35 cellular contexts compared by ENCODE assay signal in genomic region chr7:134201569-134202261, GRCh38.
"Had no signal": no experiment of that assay in that cellular context is flagged by ENCODE, and none has a peak within 500 bp of the region (broad histone marks: within the 10 kb centered on the region; RNA-seq: fewer than 3 reads in every experiment).

No MANE protein-coding gene starts in this region.

- H3K9me3 ChIP-seq: ascending aorta had no signal

- H3K27ac Mint-ChIP-seq: activated CD4-positive, alpha-beta memory T cell treated with anti-CD3 and anti-CD28 coated beads, Interleukin-2, amount 10 ng/mL, durations not matched to agents 7 days and 5 days; activated CD4-positive, alpha-beta T cell treated with anti-CD3 and anti-CD28 coated beads for 36 hours; activated CD4-positive, alpha-beta T cell treated with anti-CD3 and anti-CD28 coated beads, Interleukin-2, amount 10 ng/mL, durations not matched to agents 7 days and 5 days; activated CD8-positive, alpha-beta memory T cell treated with anti-CD3 and anti-CD28 coated beads, Interleukin-2, amount 10 ng/mL, durations not matched to agents 7 days and 5 days; activated CD8-positive, alpha-beta T cell treated with anti-CD3 and anti-CD28 coated beads, Interleukin-2, amount 10 ng/mL, durations not matched to agents 7 days and 5 days; activated naive CD4-positive, alpha-beta T cell treated with anti-CD3 and anti-CD28 coated beads, Interleukin-2, amount 10 ng/mL, durations not matched to agents 7 days and 5 days; activated naive CD4-positive, alpha-beta T cell treated with anti-CD3 and anti-CD28 coated beads, Interleukin-2, amount 50 U/mL, for 24 hours; activated naive CD8-positive, alpha-beta T cell; activated naive CD8-positive, alpha-beta T cell treated with anti-CD3 and anti-CD28 coated beads, Interleukin-2, amount 10 ng/mL, durations not matched to agents 7 days and 5 days; activated naive CD8-positive, alpha-beta T cell treated with anti-CD3 and anti-CD28 coated beads, Interleukin-2, amount 50 U/mL, for 24 hours; activated T-cell treated with anti-CD3 and anti-CD28 coated beads, Interleukin-2, amount 50 U/mL, for 24 hours; activated T-helper 2 cell treated with anti-CD3 and anti-CD28 coated beads, Interferon-gamma antibody, Interleukin-2, Interleukin-4, amounts not matched to agents 10 μg/mL and 5 μg/mL and 100 μg/mL, durations not matched to agents 14 hours and 24 hours and 36 hours; brain; T-helper 17 cell had no signal

- H3K4me1 Mint-ChIP-seq: activated CD4-positive, alpha-beta memory T cell treated with anti-CD3 and anti-CD28 coated beads, Interleukin-2, amount 10 ng/mL, durations not matched to agents 7 days and 5 days; activated CD4-positive, alpha-beta T cell treated with anti-CD3 and anti-CD28 coated beads for 36 hours; activated CD4-positive, alpha-beta T cell treated with anti-CD3 and anti-CD28 coated beads, Interleukin-2, amount 10 ng/mL, durations not matched to agents 7 days and 5 days; activated CD8-positive, alpha-beta memory T cell treated with anti-CD3 and anti-CD28 coated beads, Interleukin-2, amount 10 ng/mL, durations not matched to agents 7 days and 5 days; activated naive CD4-positive, alpha-beta T cell treated with anti-CD3 and anti-CD28 coated beads, Interleukin-2, amount 10 ng/mL, durations not matched to agents 7 days and 5 days; activated naive CD4-positive, alpha-beta T cell treated with anti-CD3 and anti-CD28 coated beads, Interleukin-2, amount 50 U/mL, for 24 hours; activated naive CD8-positive, alpha-beta T cell treated with anti-CD3 and anti-CD28 coated beads, Interleukin-2, amount 10 ng/mL, durations not matched to agents 7 days and 5 days; activated naive CD8-positive, alpha-beta T cell treated with anti-CD3 and anti-CD28 coated beads, Interleukin-2, amount 50 U/mL, for 24 hours; brain; central memory CD8-positive, alpha-beta T cell; T-helper 17 cell had no signal

- H3K4me1 ChIP-seq: ascending aorta had no signal

- H3K4me3 Mint-ChIP-seq: activated CD4-positive, alpha-beta memory T cell treated with anti-CD3 and anti-CD28 coated beads, Interleukin-2, amount 10 ng/mL, durations not matched to agents 7 days and 5 days; activated CD4-positive, alpha-beta T cell treated with anti-CD3 and anti-CD28 coated beads for 36 hours; activated CD4-positive, alpha-beta T cell treated with anti-CD3 and anti-CD28 coated beads, Interleukin-2, amount 10 ng/mL, durations not matched to agents 7 days and 5 days; activated CD8-positive, alpha-beta memory T cell treated with anti-CD3 and anti-CD28 coated beads, Interleukin-2, amount 10 ng/mL, durations not matched to agents 7 days and 5 days; activated CD8-positive, alpha-beta T cell treated with anti-CD3 and anti-CD28 coated beads, Interleukin-2, amount 10 ng/mL, durations not matched to agents 7 days and 5 days; activated naive CD4-positive, alpha-beta T cell treated with anti-CD3 and anti-CD28 coated beads, Interleukin-2, amount 10 ng/mL, durations not matched to agents 7 days and 5 days; activated naive CD4-positive, alpha-beta T cell treated with anti-CD3 and anti-CD28 coated beads, Interleukin-2, amount 50 U/mL, for 24 hours; activated naive CD8-positive, alpha-beta T cell; activated naive CD8-positive, alpha-beta T cell treated with anti-CD3 and anti-CD28 coated beads, Interleukin-2, amount 10 ng/mL, durations not matched to agents 7 days and 5 days; activated naive CD8-positive, alpha-beta T cell treated with anti-CD3 and anti-CD28 coated beads, Interleukin-2, amount 50 U/mL, for 24 hours; activated T-cell treated with anti-CD3 and anti-CD28 coated beads, Interleukin-2, amount 50 U/mL, for 24 hours; brain; central memory CD8-positive, alpha-beta T cell; T-helper 17 cell; WTC11 had no signal

- FAIRE-seq: bronchial epithelial cell had no signal

- DNase-seq: activated CD4-positive, alpha-beta memory T cell treated with anti-CD3 and anti-CD28 coated beads, Interleukin-2, amount 10 ng/mL, durations not matched to agents 7 days and 5 days; activated CD4-positive, alpha-beta T cell treated with anti-CD3 and anti-CD28 coated beads for 1 hour; activated CD4-positive, alpha-beta T cell treated with anti-CD3 and anti-CD28 coated beads for 36 hours; activated CD4-positive, alpha-beta T cell treated with anti-CD3 and anti-CD28 coated beads for 48 hours; activated CD4-positive, alpha-beta T cell treated with anti-CD3 and anti-CD28 coated beads, Interleukin-2, amount 10 ng/mL, durations not matched to agents 7 days and 5 days; activated CD4-positive, alpha-beta T cell treated with anti-CD3 and anti-CD28 coated beads, Interleukin-2, amount 50 U/mL, for 48 hours; activated CD4-positive, CD25-positive, alpha-beta regulatory T cell; activated CD8-positive, alpha-beta memory T cell treated with anti-CD3 and anti-CD28 coated beads for 24 hours; activated CD8-positive, alpha-beta memory T cell treated with anti-CD3 and anti-CD28 coated beads, Interleukin-2, amount 10 ng/mL, durations not matched to agents 7 days and 5 days; activated CD8-positive, alpha-beta memory T cell treated with anti-CD3 and anti-CD28 coated beads, Interleukin-2, amount 50 U/mL, for 48 hours; activated CD8-positive, alpha-beta T cell treated with anti-CD3 and anti-CD28 coated beads, Interleukin-2, amount 10 ng/mL, durations not matched to agents 7 days and 5 days; activated effector memory CD4-positive, alpha-beta T cell treated with Interleukin-2 at 50 U/mL for 16 hours; activated gamma-delta T cell; activated naive CD4-positive, alpha-beta T cell treated with anti-CD3 and anti-CD28 coated beads, Interleukin-2, amount 10 ng/mL, durations not matched to agents 7 days and 5 days; activated naive CD4-positive, alpha-beta T cell treated with Interleukin-2 at 50 U/mL for 16 hours; activated naive CD8-positive, alpha-beta T cell treated with anti-CD3 and anti-CD28 coated beads, Interleukin-2, amount 10 ng/mL, durations not matched to agents 7 days and 5 days; activated naive CD8-positive, alpha-beta T cell treated with anti-CD3 and anti-CD28 coated beads, Interleukin-2, amount 50 U/mL, for 24 hours; activated T-cell treated with anti-CD3 and anti-CD28 coated beads, Interleukin-2, amount 50 U/mL, for 24 hours; activated T-cell treated with anti-CD3 and anti-CD28 coated beads, Interleukin-2, amount 50 U/mL, for 48 hours; amygdala; anterior cingulate cortex; caudate nucleus; cerebellar nuclear complex; T-helper 17 cell had no signal

- H3K4me3 ChIP-seq: ascending aorta, cardiac muscle cell had no signal

- H3K27me3 Mint-ChIP-seq: activated CD4-positive, alpha-beta T cell treated with anti-CD3 and anti-CD28 coated beads for 36 hours; activated CD4-positive, alpha-beta T cell treated with anti-CD3 and anti-CD28 coated beads, Interleukin-2, amount 10 ng/mL, durations not matched to agents 7 days and 5 days; activated naive CD8-positive, alpha-beta T cell treated with anti-CD3 and anti-CD28 coated beads, Interleukin-2, amount 10 ng/mL, durations not matched to agents 7 days and 5 days; brain had no signal

- H3K36me3 Mint-ChIP-seq: activated CD8-positive, alpha-beta memory T cell treated with anti-CD3 and anti-CD28 coated beads, Interleukin-2, amount 10 ng/mL, durations not matched to agents 7 days and 5 days; activated naive CD4-positive, alpha-beta T cell treated with anti-CD3 and anti-CD28 coated beads, Interleukin-2, amount 10 ng/mL, durations not matched to agents 7 days and 5 days; activated naive CD4-positive, alpha-beta T cell treated with anti-CD3 and anti-CD28 coated beads, Interleukin-2, amount 50 U/mL, for 24 hours; activated naive CD8-positive, alpha-beta T cell; activated naive CD8-positive, alpha-beta T cell treated with anti-CD3 and anti-CD28 coated beads, Interleukin-2, amount 10 ng/mL, durations not matched to agents 7 days and 5 days; brain had no signal

- H3K9me3 Mint-ChIP-seq: activated CD4-positive, alpha-beta memory T cell treated with anti-CD3 and anti-CD28 coated beads, Interleukin-2, amount 10 ng/mL, durations not matched to agents 7 days and 5 days; activated CD4-positive, alpha-beta T cell treated with anti-CD3 and anti-CD28 coated beads, Interleukin-2, amount 10 ng/mL, durations not matched to agents 7 days and 5 days; activated naive CD4-positive, alpha-beta T cell treated with anti-CD3 and anti-CD28 coated beads, Interleukin-2, amount 10 ng/mL, durations not matched to agents 7 days and 5 days; activated naive CD4-positive, alpha-beta T cell treated with anti-CD3 and anti-CD28 coated beads, Interleukin-2, amount 50 U/mL, for 24 hours; activated naive CD8-positive, alpha-beta T cell treated with anti-CD3 and anti-CD28 coated beads, Interleukin-2, amount 10 ng/mL, durations not matched to agents 7 days and 5 days; activated naive CD8-positive, alpha-beta T cell treated with anti-CD3 and anti-CD28 coated beads, Interleukin-2, amount 50 U/mL, for 24 hours; activated T-cell treated with anti-CD3 and anti-CD28 coated beads, Interleukin-2, amount 50 U/mL, for 24 hours; activated T-helper 2 cell treated with anti-CD3 and anti-CD28 coated beads, Interferon-gamma antibody, Interleukin-2, Interleukin-4, amounts not matched to agents 10 μg/mL and 5 μg/mL and 100 μg/mL, durations not matched to agents 14 hours and 24 hours and 36 hours; brain; central memory CD8-positive, alpha-beta T cell had no signal

- H3K27ac ChIP-seq: ascending aorta, cardiac muscle cell, WERI-Rb-1 had no signal

- ATAC-seq: activated CD4-positive, alpha-beta T cell treated with anti-CD3 and anti-CD28 coated beads for 36 hours; activated CD4-positive, CD25-positive, alpha-beta regulatory T cell treated with anti-CD3 and anti-CD28 coated beads, Interleukin-2, amount 50 U/mL, for 24 hours; activated CD8-positive, alpha-beta memory T cell treated with anti-CD3 and anti-CD28 coated beads, Interleukin-2, amount 10 ng/mL, durations not matched to agents 7 days and 5 days; activated CD8-positive, alpha-beta T cell treated with anti-CD3 and anti-CD28 coated beads, Interleukin-2, amount 10 ng/mL, durations not matched to agents 7 days and 5 days; activated naive CD8-positive, alpha-beta T cell treated with anti-CD3 and anti-CD28 coated beads, Interleukin-2, amount 50 U/mL, for 24 hours; T-helper 17 cell; WTC11 had no signal
